In the genomic region with DNA sequence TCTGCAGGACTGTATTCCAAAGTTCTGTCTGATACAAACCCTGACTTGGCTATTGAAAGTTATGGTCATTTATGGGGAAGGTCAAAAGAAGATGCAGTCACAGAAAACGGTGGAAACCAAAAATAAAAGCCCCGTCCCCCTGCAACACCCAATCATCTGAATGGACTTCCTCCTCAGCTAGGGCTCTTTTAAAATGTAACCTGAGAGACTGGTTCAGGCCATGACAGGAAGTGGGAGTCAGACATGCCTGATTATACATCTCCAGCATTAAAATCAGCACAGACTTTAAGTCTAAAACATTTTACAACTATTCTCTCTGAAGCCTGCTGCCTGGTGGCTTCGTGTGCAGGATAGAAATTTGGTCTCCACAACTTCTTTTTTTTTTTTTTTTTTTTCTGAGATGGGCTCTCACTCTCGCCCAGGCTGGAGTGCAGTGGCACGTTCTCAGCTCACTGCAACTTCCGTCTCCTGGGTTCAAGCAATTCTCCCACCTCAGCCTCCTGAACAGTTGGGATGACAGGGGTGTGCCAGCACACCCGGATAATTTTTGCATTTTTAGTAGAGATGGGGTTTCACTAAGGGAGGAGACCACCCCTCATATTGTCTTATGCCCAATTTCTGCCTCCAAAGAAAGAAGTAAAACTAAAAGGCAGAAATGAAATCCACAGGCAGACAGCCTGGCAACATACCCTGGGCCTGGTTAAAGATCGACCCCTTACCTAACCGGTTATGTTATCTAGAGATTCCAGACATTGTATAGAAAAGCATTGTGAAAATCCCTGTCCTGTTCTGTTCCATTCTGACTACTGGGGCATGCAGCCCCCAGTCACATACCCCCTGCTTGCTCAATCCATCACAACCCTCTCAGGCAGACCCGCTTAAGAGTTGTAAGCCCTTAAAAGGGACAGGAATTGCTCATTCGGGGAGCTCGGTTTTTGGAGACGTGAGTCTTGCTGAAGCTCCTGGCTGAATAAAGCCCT, we compare ENCODE assay signal across 8 cellular contexts. TPM values are rescaled to one million over a fixed set of nuclear protein-coding genes. Genes with fewer than 3 reads are reported as not detected.
DNase-seq lines count a peak whose midpoint lies in the region; ATAC-seq and TF ChIP-seq lines count a peak whose summit lies in the region.

No MANE protein-coding gene starts in this region.

- H3K27ac ChIP-seq in heart right ventricle: no peak overlapping the region
- H3K27ac ChIP-seq in body of pancreas: no peak overlapping the region

- TF ChIP-seq CTCF in heart right ventricle (IDR thresholded peaks at IDR 0.05) (no peak), astrocyte of the spinal cord (IDR thresholded peaks at IDR 0.05; ENCODE audit: low read depth, low read length) (no peak), body of pancreas (IDR thresholded peaks at IDR 0.05) (no peak)

- H3K4me1 ChIP-seq in heart right ventricle (peaks cover 0 to 9% (median 0%) of the 10 kb centered on the region in 9 donors), body of pancreas (no peaks in the 10 kb centered on the region)

- H3K36me3 ChIP-seq in heart right ventricle: peaks cover 0 to 12% (median 0%) of the 10 kb centered on the region in 9 donors
- H3K36me3 ChIP-seq in MG63: no peaks in the 10 kb centered on the region
- no peaks in the 10 kb centered on the region for H3K36me3 ChIP-seq in body of pancreas (replicated peaks in 1 of 2; ENCODE audit: insufficient read depth in 1 of 2, low read depth in 2 of 2)

- in situ Hi-C loops in astrocyte of the spinal cord (cut with HindIII; ENCODE audit: low sequenced_read_pairs): no loop called here

- intact Hi-C loops in heart right ventricle (cut with DNase I) (loop anchor here in 2 of 10 donors (10.0 kb wide), 1 partner anchor 132 kb away; the partner anchor contains the start of gene ST8SIA6 (in 2 of the 2)), cardiac septum (cut with DNase I) (no loop called here), body of pancreas (cut with DNase I) (no loop called here)

- H3K27me3 ChIP-seq in heart right ventricle (no peaks in the 10 kb centered on the region), MG63 (no peaks in the 10 kb centered on the region), body of pancreas (no peaks in the 10 kb centered on the region)

- H3K4me3 ChIP-seq in heart right ventricle (no peak overlapping the region), astrocyte of the spinal cord (ENCODE audit: low read depth, low read length) (no peak overlapping the region), MG63 (no peak overlapping the region), body of pancreas (no peak overlapping the region)

- TF ChIP-seq POLR2A in body of pancreas (IDR thresholded peaks at IDR 0.05): no peak

- DNase-seq in heart right ventricle: no peak
- DNase-seq in cardiac septum (ENCODE audit: low spot score): no peak
- peak; percentile 15 for DNase-seq in astrocyte of the spinal cord (ENCODE audit: low read depth, low spot score)
- no peak for DNase-seq in GM19240 (ENCODE audit: insufficient read length, low spot score)
- no peak for DNase-seq in medulla oblongata (ENCODE audit: extremely low spot score)
- no peak for DNase-seq in MG63
- DNase-seq in body of pancreas: no peak

- ATAC-seq in heart right ventricle (peak in 6 of 8 donors; percentile 21 to 58 (median 40)), HG03196 (IDR thresholded peaks at IDR 0.05; ENCODE audit: unreplicated experiment) (peak; percentile 59), body of pancreas (no peak)

- H3K9me3 ChIP-seq in heart right ventricle (no peaks in the 10 kb centered on the region), MG63 (no peaks in the 10 kb centered on the region), body of pancreas (no peaks in the 10 kb centered on the region)

- 54 to 56% methylated on average over 13 of the region's 13 CpGs for WGBS in heart right ventricle, 2 donors
- 51 to 56% methylated on average over 10 to 13 of the region's 13 CpGs for WGBS in body of pancreas, 2 donors

RNA-seq across cellular contexts. Expression of gene HACD1, which starts 30.1 kb away (rescaled TPM):
- total RNA-seq in heart right ventricle (100 to 1,000 TPM; 133 to 227 (median 170) TPM), cardiac septum (213 TPM), body of pancreas (1 to 10 TPM; 1.0 to 4.9 TPM)
- polyA plus RNA-seq in heart right ventricle: 100 to 1,000 TPM; 109 to 242 TPM
- 37.3 and 71.8 TPM in 2 replicates for total RNA-seq in MG63 (2014; rRNA removed; shearing (Covaris generic); ENCODE audit: low replicate concordance)

RNA-seq across cellular contexts. Expression of gene STAM, which starts 56.9 kb away (rescaled TPM):
- total RNA-seq in heart right ventricle (10 to 100 TPM; 22.8 to 43.5 (median 31.8) TPM), cardiac septum (40.8 TPM), body of pancreas (10 to 100 TPM in 1 of 2 donors, 1 to 10 TPM in 1; 7.3 to 15.5 TPM)
- 10 to 100 TPM in 1 of 2 donors, 1 to 10 TPM in 1; 9.9 to 10.7 TPM for polyA plus RNA-seq in heart right ventricle
- total RNA-seq in MG63 (2014; rRNA removed; shearing (Covaris generic); ENCODE audit: low replicate concordance): 9.3 and 13.6 TPM in 2 replicates
